ENCODE assay signal across 17 cellular contexts in the genomic region with DNA sequence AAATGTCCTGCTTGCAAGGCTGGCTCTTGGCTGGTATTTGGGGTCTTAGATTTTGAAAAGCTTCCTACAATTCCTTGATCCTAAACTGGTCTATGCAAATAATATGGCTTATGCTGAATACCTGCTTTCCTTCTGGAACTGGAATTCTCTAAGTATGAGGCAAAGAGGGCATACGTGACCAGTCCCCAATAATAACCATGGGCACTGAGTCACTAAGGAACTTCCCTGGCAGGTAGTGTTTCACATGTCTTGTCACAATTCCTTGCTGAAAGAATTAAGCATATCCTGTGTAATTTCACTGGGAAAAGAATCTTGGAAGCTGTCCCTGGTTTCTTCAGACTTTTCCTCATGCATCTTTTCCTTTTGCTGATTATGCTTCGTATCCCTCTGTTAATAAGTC.
DNase-seq lines count a peak whose midpoint lies in the region; ATAC-seq, FAIRE-seq and TF ChIP-seq lines count a peak whose summit lies in the region.
"Had no signal": no experiment of that assay in that cellular context is flagged by ENCODE, and none has a peak within 500 bp of the region (broad histone marks: within the 10 kb centered on the region; RNA-seq: fewer than 3 reads in every experiment).

No MANE protein-coding gene starts in this region.

- no peak for FAIRE-seq in astrocyte (lab: Jason Lieb, UNC)
- FAIRE-seq: A204.1, D721Med, G401.6, GM12891, H1 had no signal

- H3K36me3 Mint-ChIP-seq in astrocyte (ENCODE audit: low read depth, unreplicated experiment), result peaks cover 2% of the 10 kb centered on the region
- peaks cover 23% of the 10 kb centered on the region for H3K36me3 Mint-ChIP-seq in mesothelial cell of epicardium

- intact Hi-C loops in posterior cingulate gyrus (cut with DNase I), result no loop called here

- no peak overlapping the region for H3K14ac ChIP-seq in mesenchymal stem cell (ENCODE audit: low read length in 2 of 2)

- H3K27me3 ChIP-seq in astrocyte (ENCODE audit: insufficient read depth, low read length) (no peaks in the 10 kb centered on the region), mesenchymal stem cell (ENCODE audit: control insufficient read depth in 1 of 2, insufficient read depth in 1 of 2, low read length in 2 of 2) (no peaks in the 10 kb centered on the region)

- peaks cover 6% of the 10 kb centered on the region for H3K4me1 ChIP-seq in astrocyte (ENCODE audit: insufficient read depth, low read length)
- no peaks in the 10 kb centered on the region for H3K4me1 ChIP-seq in mesenchymal stem cell (ENCODE audit: control insufficient read depth, insufficient read depth, low read depth, low read length)

- TF ChIP-seq CTCF in astrocyte (IDR thresholded peaks at IDR 0.05; ENCODE audit: insufficient read depth, low read depth, low read length) (no peak), epithelial cell of esophagus (IDR thresholded peaks at IDR 0.05; ENCODE audit: insufficient read depth, low read depth, low read length, missing control alignments) (no peak), mesothelial cell of epicardium (IDR thresholded peaks at IDR 0.05; ENCODE audit: unreplicated experiment) (no peak)

- H2BK15ac ChIP-seq in mesenchymal stem cell (ENCODE audit: low read depth, poor library complexity, severe bottlenecking), result no peak overlapping the region

- H3K27ac Mint-ChIP-seq in astrocyte (ENCODE audit: unreplicated experiment), result peak overlapping the region; percentile 50
- H3K27ac Mint-ChIP-seq in mesothelial cell of epicardium, result peak overlapping the region; percentile 71
- H3K27ac Mint-ChIP-seq: CD4-positive, alpha-beta T cell; H9 had no signal

- no peak overlapping the region for H3K23ac ChIP-seq in mesenchymal stem cell (ENCODE audit: low read length in 2 of 2)

- no peaks in the 10 kb centered on the region for H3K27me3 Mint-ChIP-seq in astrocyte (ENCODE audit: low read depth, unreplicated experiment)
- no peaks in the 10 kb centered on the region for H3K27me3 Mint-ChIP-seq in mesothelial cell of epicardium (ENCODE audit: low read depth)
- H3K27me3 Mint-ChIP-seq: CD4-positive, alpha-beta T cell had no signal

- no peak overlapping the region for H2AK5ac ChIP-seq in mesenchymal stem cell (ENCODE audit: low read length, severe bottlenecking)

- no peak overlapping the region for H3K27ac ChIP-seq in astrocyte (ENCODE audit: low read depth, low read length)
- no peak overlapping the region for H3K27ac ChIP-seq in mesenchymal stem cell (ENCODE audit: low read length, poor library complexity, severe bottlenecking)
- H3K27ac ChIP-seq: C4-2B had no signal

- 100% methylated on average over 2 of the region's 2 CpGs for WGBS in mesenchymal stem cell

- H2BK120ac ChIP-seq in mesenchymal stem cell (ENCODE audit: low read depth, low read length), result no peak overlapping the region

- H3K9me3 ChIP-seq in astrocyte (ENCODE audit: insufficient read depth, low read depth, low read length) (no peaks in the 10 kb centered on the region), mesenchymal stem cell (ENCODE audit: control insufficient read depth, low read length) (no peaks in the 10 kb centered on the region)
- H3K9me3 ChIP-seq: Caco-2 had no signal

- no peak for ATAC-seq in HG03571 (IDR thresholded peaks at IDR 0.05; ENCODE audit: unreplicated experiment)

- H3K4me3 Mint-ChIP-seq in astrocyte (ENCODE audit: unreplicated experiment) (no peak overlapping the region), mesothelial cell of epicardium (no peak overlapping the region)
- H3K4me3 Mint-ChIP-seq: CD4-positive, alpha-beta T cell; H9 had no signal

- no peak overlapping the region for H3K9ac ChIP-seq in astrocyte (ENCODE audit: low read length)
- H3K9ac ChIP-seq in mesenchymal stem cell (ENCODE audit: low read length), result no peak overlapping the region

- H3K79me2 ChIP-seq in astrocyte (ENCODE audit: insufficient read depth, low read length), result no peaks in the 10 kb centered on the region

- H3K4me2 ChIP-seq in astrocyte (ENCODE audit: low read length) (no peak overlapping the region), mesenchymal stem cell (ENCODE audit: low read length, poor library complexity, severe bottlenecking) (no peak overlapping the region)

- no peak overlapping the region for H2BK5ac ChIP-seq in mesenchymal stem cell (ENCODE audit: low read depth, low read length, poor library complexity, severe bottlenecking)

- no peak overlapping the region for H3K4me3 ChIP-seq in astrocyte (ENCODE audit: insufficient read depth, low read depth, low read length)
- H3K4me3 ChIP-seq in epithelial cell of esophagus (ENCODE audit: low read length), result no peak overlapping the region
- no peak overlapping the region for H3K4me3 ChIP-seq in mesenchymal stem cell (ENCODE audit: insufficient read depth in 1 of 2, low read depth in 1 of 2, low read length in 2 of 2)

- no peak overlapping the region for H2AFZ ChIP-seq in astrocyte (ENCODE audit: low read depth, low read length)
- H2AFZ ChIP-seq in mesenchymal stem cell (ENCODE audit: low read depth, low read length), result no peak overlapping the region

- H3K36me3 ChIP-seq in astrocyte (ENCODE audit: insufficient read depth, low read length), result no peaks in the 10 kb centered on the region
- H3K36me3 ChIP-seq in mesenchymal stem cell (ENCODE audit: control insufficient read depth in 1 of 2, insufficient read depth in 2 of 2, low read depth in 1 of 2, low read length in 2 of 2), result peaks cover 0 to 6% of the 10 kb centered on the region in 2 experiments

- no peaks in the 10 kb centered on the region for H4K20me1 ChIP-seq in astrocyte (ENCODE audit: insufficient read depth, low read length)

- no peak overlapping the region for H3K18ac ChIP-seq in mesenchymal stem cell (ENCODE audit: low read depth in 1 of 2, low read length in 2 of 2)

- H3K9me3 Mint-ChIP-seq in astrocyte (ENCODE audit: unreplicated experiment) (peaks cover 2% of the 10 kb centered on the region), mesothelial cell of epicardium (peaks cover 13% of the 10 kb centered on the region)
- H3K9me3 Mint-ChIP-seq: CD4-positive, alpha-beta T cell; H9 had no signal

- H3K79me1 ChIP-seq in mesenchymal stem cell (replicated peaks; ENCODE audit: low read length, poor library complexity, severe bottlenecking), result no peaks in the 10 kb centered on the region

- no peak overlapping the region for H2BK12ac ChIP-seq in mesenchymal stem cell (ENCODE audit: low read length in 2 of 2)

- peaks cover 24% of the 10 kb centered on the region for H3K4me1 Mint-ChIP-seq in astrocyte (ENCODE audit: low read depth, unreplicated experiment)
- peaks cover 19% of the 10 kb centered on the region for H3K4me1 Mint-ChIP-seq in mesothelial cell of epicardium
- H3K4me1 Mint-ChIP-seq: H9 had no signal

- H4K8ac ChIP-seq in mesenchymal stem cell (ENCODE audit: low read length), result no peak overlapping the region

- H3K4ac ChIP-seq in mesenchymal stem cell (ENCODE audit: low read depth in 1 of 2, low read length in 2 of 2), result no peak overlapping the region

- peak; percentile 36 for DNase-seq in astrocyte (ENCODE audit: low read depth)
- DNase-seq in epithelial cell of esophagus (ENCODE audit: low read depth), result peak; percentile 56
- no peak for DNase-seq in mesothelial cell of epicardium (ENCODE audit: low spot score in 2 of 2, unreplicated experiment in 2 of 2)
- no peak for DNase-seq in posterior cingulate gyrus
- no peak for DNase-seq in iPS-NIHi7 (ENCODE audit: extremely low spot score)
- DNase-seq in mesenchymal stem cell, result no peak
- DNase-seq: ACHN; Caco-2; CD4-positive, alpha-beta T cell; H9 had no signal

- no peak overlapping the region for H4K91ac ChIP-seq in mesenchymal stem cell (ENCODE audit: low read length)

Comparison
In these comparisons a context has a peak if more than half of its experiments do, and no peak if none do; other contexts are left out.
1. DNase-seq: peak in astrocyte (single experiment) and epithelial cell of esophagus (single experiment); none in mesothelial cell of epicardium (0 of 2), posterior cingulate gyrus (0 of 10), iPS-NIHi7 (single experiment) and mesenchymal stem cell (single experiment).